13 cellular contexts compared by ENCODE assay signal in genomic region chr4:13953083-13953482, GRCh38.
"Had no signal": no experiment of that assay in that cellular context is flagged by ENCODE, and none has a peak within 500 bp of the region (broad histone marks: within the 10 kb centered on the region; RNA-seq: fewer than 3 reads in every experiment).

No MANE protein-coding gene starts in this region.

- ATAC-seq: esophagus mucosa had no signal

- H3K27me3 Mint-ChIP-seq: activated B cell treated with CpG ODN at 0.5 μM for 24 hours; activated CD4-positive, alpha-beta T cell treated with anti-CD3 and anti-CD28 coated beads, Interleukin-2, amount 10 ng/mL, durations not matched to agents 24 days and 14 days; central memory CD8-positive, alpha-beta T cell; dendritic cell treated with granulocyte-macrophage colony-stimulating factor and Interleukin-4, amounts not matched to agents 40 ng/mL and 50 ng/mL, for 4 days had no signal

- H3K27me3 ChIP-seq: sigmoid colon had no signal

- DNase-seq: activated B cell treated with CpG ODN at 0.5 μM for 24 hours; activated CD4-positive, alpha-beta T cell treated with anti-CD3 and anti-CD28 coated beads, Interleukin-2, amount 10 ng/mL, durations not matched to agents 24 days and 14 days; activated naive CD4-positive, alpha-beta T cell treated with anti-CD3 and anti-CD28 coated beads for 36 hours; foreskin melanocyte; head of caudate nucleus; mammary epithelial cell; nephron progenitor cell; sigmoid colon; stimulated activated naive CD4-positive, alpha-beta T cell treated with Interleukin-2 at 50 U/mL for 16 hours had no signal

- H3K9me3 Mint-ChIP-seq: activated B cell treated with CpG ODN at 0.5 μM for 24 hours; activated CD4-positive, alpha-beta T cell treated with anti-CD3 and anti-CD28 coated beads, Interleukin-2, amount 10 ng/mL, durations not matched to agents 24 days and 14 days; activated naive CD4-positive, alpha-beta T cell treated with anti-CD3 and anti-CD28 coated beads for 36 hours; activated T-helper 1 cell treated with anti-CD3 and anti-CD28 coated beads, Interleukin-12 subunit alpha, Interleukin-12 subunit beta, Interleukin-2, Interleukin-4 antibody, amounts not matched to agents 30 ng/mL and 10 ng/mL and 1 ng/mL, durations not matched to agents 14 hours and 24 hours and 36 hours; dendritic cell treated with granulocyte-macrophage colony-stimulating factor and Interleukin-4, amounts not matched to agents 40 ng/mL and 50 ng/mL, for 4 days; nephron progenitor cell had no signal

- H3K36me3 ChIP-seq: sigmoid colon had no signal

- H3K4me3 ChIP-seq: sigmoid colon had no signal

- H3K4me1 ChIP-seq: sigmoid colon had no signal

- H3K27ac Mint-ChIP-seq: activated B cell treated with CpG ODN at 0.5 μM for 24 hours; activated CD4-positive, alpha-beta T cell treated with anti-CD3 and anti-CD28 coated beads, Interleukin-2, amount 10 ng/mL, durations not matched to agents 24 days and 14 days; activated naive CD4-positive, alpha-beta T cell treated with anti-CD3 and anti-CD28 coated beads for 36 hours; dendritic cell treated with granulocyte-macrophage colony-stimulating factor and Interleukin-4, amounts not matched to agents 40 ng/mL and 50 ng/mL, for 4 days; nephron progenitor cell had no signal

- H3K4me3 Mint-ChIP-seq: activated B cell treated with CpG ODN at 0.5 μM for 24 hours; activated CD4-positive, alpha-beta T cell treated with anti-CD3 and anti-CD28 coated beads, Interleukin-2, amount 10 ng/mL, durations not matched to agents 24 days and 14 days; activated naive CD4-positive, alpha-beta T cell treated with anti-CD3 and anti-CD28 coated beads for 36 hours; activated T-helper 1 cell treated with anti-CD3 and anti-CD28 coated beads, Interleukin-12 subunit alpha, Interleukin-12 subunit beta, Interleukin-2, Interleukin-4 antibody, amounts not matched to agents 30 ng/mL and 10 ng/mL and 1 ng/mL, durations not matched to agents 14 hours and 24 hours and 36 hours; central memory CD8-positive, alpha-beta T cell; dendritic cell treated with granulocyte-macrophage colony-stimulating factor and Interleukin-4, amounts not matched to agents 40 ng/mL and 50 ng/mL, for 4 days; nephron progenitor cell had no signal

- H3K4me1 Mint-ChIP-seq: activated B cell treated with CpG ODN at 0.5 μM for 24 hours; activated CD4-positive, alpha-beta T cell treated with anti-CD3 and anti-CD28 coated beads, Interleukin-2, amount 10 ng/mL, durations not matched to agents 24 days and 14 days; central memory CD8-positive, alpha-beta T cell; nephron progenitor cell had no signal

- H3K27ac ChIP-seq: sigmoid colon had no signal

- H3K9me3 ChIP-seq: sigmoid colon had no signal
